Comparison of ENCODE assay signal across 1 cellular context in the genomic region with DNA sequence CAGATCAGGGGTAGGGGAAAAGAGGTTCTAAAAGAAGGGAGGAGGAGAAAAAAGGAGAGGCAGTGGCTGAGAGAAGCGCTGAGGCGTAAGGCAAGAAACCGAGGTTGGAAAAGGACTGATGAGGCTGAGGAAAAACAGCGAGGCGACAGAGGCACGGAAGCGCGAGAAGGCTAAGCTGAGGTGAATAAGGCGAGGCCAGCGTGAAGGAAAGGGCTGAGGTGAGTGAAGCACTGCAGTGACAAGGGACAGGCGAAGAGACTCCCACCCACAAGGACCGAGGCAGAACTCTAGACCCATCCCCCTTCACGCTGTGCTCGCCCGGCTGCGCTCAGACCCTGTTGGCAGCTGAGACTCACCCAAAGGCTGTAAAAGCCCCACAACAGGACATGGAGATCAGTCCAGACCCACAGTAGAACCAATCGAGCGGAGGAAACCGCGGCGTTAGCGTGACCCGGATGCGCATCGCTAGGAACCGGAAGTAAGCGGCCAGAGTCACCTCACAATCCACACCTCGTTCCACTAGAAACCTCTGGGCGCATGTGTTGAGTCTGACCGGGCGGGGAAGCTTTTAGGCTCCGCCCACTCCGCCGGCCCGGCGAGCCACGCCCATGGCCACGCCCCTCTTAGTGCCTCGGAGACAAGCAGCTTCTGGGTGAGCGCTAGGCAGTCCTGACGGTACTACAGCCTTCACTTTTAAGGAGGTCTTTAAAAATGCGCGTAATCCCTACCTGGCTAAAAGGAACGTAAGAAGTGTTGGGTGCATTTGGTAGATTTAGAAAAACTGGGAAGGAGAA.
TF ChIP-seq lines count a peak whose summit lies in the region.

A gene with protein sequence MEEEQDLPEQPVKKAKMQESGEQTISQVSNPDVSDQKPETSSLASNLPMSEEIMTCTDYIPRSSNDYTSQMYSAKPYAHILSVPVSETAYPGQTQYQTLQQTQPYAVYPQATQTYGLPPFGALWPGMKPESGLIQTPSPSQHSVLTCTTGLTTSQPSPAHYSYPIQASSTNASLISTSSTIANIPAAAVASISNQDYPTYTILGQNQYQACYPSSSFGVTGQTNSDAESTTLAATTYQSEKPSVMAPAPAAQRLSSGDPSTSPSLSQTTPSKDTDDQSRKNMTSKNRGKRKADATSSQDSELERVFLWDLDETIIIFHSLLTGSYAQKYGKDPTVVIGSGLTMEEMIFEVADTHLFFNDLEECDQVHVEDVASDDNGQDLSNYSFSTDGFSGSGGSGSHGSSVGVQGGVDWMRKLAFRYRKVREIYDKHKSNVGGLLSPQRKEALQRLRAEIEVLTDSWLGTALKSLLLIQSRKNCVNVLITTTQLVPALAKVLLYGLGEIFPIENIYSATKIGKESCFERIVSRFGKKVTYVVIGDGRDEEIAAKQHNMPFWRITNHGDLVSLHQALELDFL (minus strand): TSS at position 443 of the 794 bp plus-strand sequence. CDS start 30,584 bp downstream, outside the sequence.

TF ChIP-seq in HepG2, 621 proteins besides CTCF, POLR2A, EP300 and RAD21 (continued from another document and continues in another):
- TF ChIP-seq, protein P1, sequence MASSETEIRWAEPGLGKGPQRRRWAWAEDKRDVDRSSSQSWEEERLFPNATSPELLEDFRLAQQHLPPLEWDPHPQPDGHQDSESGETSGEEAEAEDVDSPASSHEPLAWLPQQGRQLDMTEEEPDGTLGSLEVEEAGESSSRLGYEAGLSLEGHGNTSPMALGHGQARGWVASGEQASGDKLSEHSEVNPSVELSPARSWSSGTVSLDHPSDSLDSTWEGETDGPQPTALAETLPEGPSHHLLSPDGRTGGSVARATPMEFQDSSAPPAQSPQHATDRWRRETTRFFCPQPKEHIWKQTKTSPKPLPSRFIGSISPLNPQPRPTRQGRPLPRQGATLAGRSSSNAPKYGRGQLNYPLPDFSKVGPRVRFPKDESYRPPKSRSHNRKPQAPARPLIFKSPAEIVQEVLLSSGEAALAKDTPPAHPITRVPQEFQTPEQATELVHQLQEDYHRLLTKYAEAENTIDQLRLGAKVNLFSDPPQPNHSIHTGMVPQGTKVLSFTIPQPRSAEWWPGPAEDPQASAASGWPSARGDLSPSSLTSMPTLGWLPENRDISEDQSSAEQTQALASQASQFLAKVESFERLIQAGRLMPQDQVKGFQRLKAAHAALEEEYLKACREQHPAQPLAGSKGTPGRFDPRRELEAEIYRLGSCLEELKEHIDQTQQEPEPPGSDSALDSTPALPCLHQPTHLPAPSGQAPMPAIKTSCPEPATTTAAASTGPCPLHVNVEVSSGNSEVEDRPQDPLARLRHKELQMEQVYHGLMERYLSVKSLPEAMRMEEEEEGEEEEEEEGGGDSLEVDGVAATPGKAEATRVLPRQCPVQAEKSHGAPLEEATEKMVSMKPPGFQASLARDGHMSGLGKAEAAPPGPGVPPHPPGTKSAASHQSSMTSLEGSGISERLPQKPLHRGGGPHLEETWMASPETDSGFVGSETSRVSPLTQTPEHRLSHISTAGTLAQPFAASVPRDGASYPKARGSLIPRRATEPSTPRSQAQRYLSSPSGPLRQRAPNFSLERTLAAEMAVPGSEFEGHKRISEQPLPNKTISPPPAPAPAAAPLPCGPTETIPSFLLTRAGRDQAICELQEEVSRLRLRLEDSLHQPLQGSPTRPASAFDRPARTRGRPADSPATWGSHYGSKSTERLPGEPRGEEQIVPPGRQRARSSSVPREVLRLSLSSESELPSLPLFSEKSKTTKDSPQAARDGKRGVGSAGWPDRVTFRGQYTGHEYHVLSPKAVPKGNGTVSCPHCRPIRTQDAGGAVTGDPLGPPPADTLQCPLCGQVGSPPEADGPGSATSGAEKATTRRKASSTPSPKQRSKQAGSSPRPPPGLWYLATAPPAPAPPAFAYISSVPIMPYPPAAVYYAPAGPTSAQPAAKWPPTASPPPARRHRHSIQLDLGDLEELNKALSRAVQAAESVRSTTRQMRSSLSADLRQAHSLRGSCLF (CRISPR knock-in tag; IDR thresholded peaks at IDR 0.05; ENCODE audit: borderline replicate concordance) = no peak
- TF ChIP-seq ZBTB20 (CRISPR knock-in tag; IDR thresholded peaks at IDR 0.05; ENCODE audit: borderline replicate concordance, low read depth) (0 out of 2 replicates have a peak, but pooled peaks have one; percentile 28), MYNN (CRISPR knock-in tag; IDR thresholded peaks at IDR 0.05; ENCODE audit: low read depth) (no peak), FOXK2 (IDR thresholded peaks at IDR 0.05) (peak; percentile 59; the same call in 1 of the 2 replicates), SOX5 (CRISPR knock-in tag; IDR thresholded peaks at IDR 0.05; ENCODE audit: borderline replicate concordance) (peak; percentile 30; the same call in 1 of the 2 replicates), ASH2L (IDR thresholded peaks at IDR 0.05; ENCODE audit: insufficient read length, low read depth, low read length) (peak; percentile 83), ZNF709 (CRISPR knock-in tag; IDR thresholded peaks at IDR 0.05) (0 out of 2 replicates have a peak, but pooled peaks have one; percentile 24), MTF2 (CRISPR knock-in tag; IDR thresholded peaks at IDR 0.05; ENCODE audit: borderline replicate concordance) (no peak; the same call in 1 of the 2 replicates), POLR2AphosphoS5 (IDR thresholded peaks at IDR 0.05; ENCODE audit: low read depth, low read length) (peak; percentile 93), ZSCAN29 (CRISPR knock-in tag; conservative IDR thresholded peaks at IDR 0.05) (no peak), IRF2 (CRISPR knock-in tag; IDR thresholded peaks at IDR 0.05) (peak; percentile 75), ZNF343 (CRISPR knock-in tag; IDR thresholded peaks at IDR 0.05) (0 out of 2 replicates have a peak, but pooled peaks have one; percentile 39), RXRA (CRISPR knock-in tag; IDR thresholded peaks at IDR 0.05) (peak; percentile 14; the same call in 1 of the 2 replicates), POLR2G (IDR thresholded peaks at IDR 0.05; ENCODE audit: low read depth, low read length) (peak; percentile 89), ATRX (CRISPR knock-in tag; IDR thresholded peaks at IDR 0.05; ENCODE audit: borderline replicate concordance) (no peak), NBN (conservative IDR thresholded peaks at IDR 0.05) (no peak), ZNF781 (CRISPR knock-in tag; IDR thresholded peaks at IDR 0.05; ENCODE audit: borderline replicate concordance, not compliant biosample characterization) (no peak), CENPX (CRISPR knock-in tag; IDR thresholded peaks at IDR 0.05) (no peak), CENPT (CRISPR knock-in tag; IDR thresholded peaks at IDR 0.05; ENCODE audit: low read depth) (no peak), TARDBP (CRISPR knock-in tag; IDR thresholded peaks at IDR 0.05) (no peak), KDM4B (CRISPR knock-in tag; IDR thresholded peaks at IDR 0.05) (no peak), KMT2B (CRISPR knock-in tag; IDR thresholded peaks at IDR 0.05) (peak; percentile 97), HNRNPH1 (optimal IDR thresholded peaks at IDR 0.05; ENCODE audit: low read depth, low read length) (no peak), ZBTB7A (CRISPR knock-in tag; IDR thresholded peaks at IDR 0.05) (no peak), WIZ (CRISPR knock-in tag; IDR thresholded peaks at IDR 0.05) (no peak), GPN1 (CRISPR knock-in tag; IDR thresholded peaks at IDR 0.05; ENCODE audit: borderline replicate concordance) (no peak), FIP1L1 (IDR thresholded peaks at IDR 0.05; ENCODE audit: borderline replicate concordance, insufficient read depth, low read depth, low read length) (no peak), NFIB (CRISPR knock-in tag; IDR thresholded peaks at IDR 0.05; ENCODE audit: borderline replicate concordance) (no peak), ZNF703 (CRISPR knock-in tag; IDR thresholded peaks at IDR 0.05; ENCODE audit: borderline replicate concordance) (no peak), ZMYM4 (CRISPR knock-in tag; IDR thresholded peaks at IDR 0.05) (peak; percentile 79), PHB2 (IDR thresholded peaks at IDR 0.05; ENCODE audit: partially characterized antibody) (no peak), ZBTB1 (CRISPR knock-in tag; IDR thresholded peaks at IDR 0.05; ENCODE audit: borderline replicate concordance) (no peak), PCBP2 (optimal IDR thresholded peaks at IDR 0.05; ENCODE audit: low read depth, low read length, poor library complexity, severe bottlenecking) (no peak), ZNF570 (CRISPR knock-in tag; IDR thresholded peaks at IDR 0.05; ENCODE audit: borderline replicate concordance) (no peak), PRPF4 (IDR thresholded peaks at IDR 0.05; ENCODE audit: low read depth, low read length, poor library complexity, severe bottlenecking) (no peak), ZNF143 (CRISPR knock-in tag; IDR thresholded peaks at IDR 0.05) (no peak; the same call in 1 of the 2 replicates), ZNF530 (CRISPR knock-in tag; IDR thresholded peaks at IDR 0.05; ENCODE audit: low read depth) (no peak), ZNF879 (CRISPR knock-in tag; IDR thresholded peaks at IDR 0.05) (no peak), ATF7 (IDR thresholded peaks at IDR 0.05) (no peak), ATF7 (CRISPR knock-in tag; IDR thresholded peaks at IDR 0.05) (no peak)
- TF ChIP-seq, protein P2, sequence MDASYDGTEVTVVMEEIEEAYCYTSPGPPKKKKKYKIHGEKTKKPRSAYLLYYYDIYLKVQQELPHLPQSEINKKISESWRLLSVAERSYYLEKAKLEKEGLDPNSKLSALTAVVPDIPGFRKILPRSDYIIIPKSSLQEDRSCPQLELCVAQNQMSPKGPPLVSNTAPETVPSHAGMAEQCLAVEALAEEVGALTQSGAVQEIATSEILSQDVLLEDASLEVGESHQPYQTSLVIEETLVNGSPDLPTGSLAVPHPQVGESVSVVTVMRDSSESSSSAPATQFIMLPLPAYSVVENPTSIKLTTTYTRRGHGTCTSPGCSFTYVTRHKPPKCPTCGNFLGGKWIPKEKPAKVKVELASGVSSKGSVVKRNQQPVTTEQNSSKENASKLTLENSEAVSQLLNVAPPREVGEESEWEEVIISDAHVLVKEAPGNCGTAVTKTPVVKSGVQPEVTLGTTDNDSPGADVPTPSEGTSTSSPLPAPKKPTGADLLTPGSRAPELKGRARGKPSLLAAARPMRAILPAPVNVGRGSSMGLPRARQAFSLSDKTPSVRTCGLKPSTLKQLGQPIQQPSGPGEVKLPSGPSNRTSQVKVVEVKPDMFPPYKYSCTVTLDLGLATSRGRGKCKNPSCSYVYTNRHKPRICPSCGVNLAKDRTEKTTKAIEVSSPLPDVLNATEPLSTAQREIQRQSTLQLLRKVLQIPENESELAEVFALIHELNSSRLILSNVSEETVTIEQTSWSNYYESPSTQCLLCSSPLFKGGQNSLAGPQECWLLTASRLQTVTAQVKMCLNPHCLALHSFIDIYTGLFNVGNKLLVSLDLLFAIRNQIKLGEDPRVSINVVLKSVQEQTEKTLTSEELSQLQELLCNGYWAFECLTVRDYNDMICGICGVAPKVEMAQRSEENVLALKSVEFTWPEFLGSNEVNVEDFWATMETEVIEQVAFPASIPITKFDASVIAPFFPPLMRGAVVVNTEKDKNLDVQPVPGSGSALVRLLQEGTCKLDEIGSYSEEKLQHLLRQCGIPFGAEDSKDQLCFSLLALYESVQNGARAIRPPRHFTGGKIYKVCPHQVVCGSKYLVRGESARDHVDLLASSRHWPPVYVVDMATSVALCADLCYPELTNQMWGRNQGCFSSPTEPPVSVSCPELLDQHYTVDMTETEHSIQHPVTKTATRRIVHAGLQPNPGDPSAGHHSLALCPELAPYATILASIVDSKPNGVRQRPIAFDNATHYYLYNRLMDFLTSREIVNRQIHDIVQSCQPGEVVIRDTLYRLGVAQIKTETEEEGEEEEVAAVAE (CRISPR knock-in tag; IDR thresholded peaks at IDR 0.05; ENCODE audit: borderline replicate concordance) = 0 out of 2 replicates have a peak, but pooled peaks have one; percentile 22
- TF ChIP-seq, protein P3, sequence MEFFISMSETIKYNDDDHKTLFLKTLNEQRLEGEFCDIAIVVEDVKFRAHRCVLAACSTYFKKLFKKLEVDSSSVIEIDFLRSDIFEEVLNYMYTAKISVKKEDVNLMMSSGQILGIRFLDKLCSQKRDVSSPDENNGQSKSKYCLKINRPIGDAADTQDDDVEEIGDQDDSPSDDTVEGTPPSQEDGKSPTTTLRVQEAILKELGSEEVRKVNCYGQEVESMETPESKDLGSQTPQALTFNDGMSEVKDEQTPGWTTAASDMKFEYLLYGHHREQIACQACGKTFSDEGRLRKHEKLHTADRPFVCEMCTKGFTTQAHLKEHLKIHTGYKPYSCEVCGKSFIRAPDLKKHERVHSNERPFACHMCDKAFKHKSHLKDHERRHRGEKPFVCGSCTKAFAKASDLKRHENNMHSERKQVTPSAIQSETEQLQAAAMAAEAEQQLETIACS (CRISPR knock-in tag; IDR thresholded peaks at IDR 0.05) = no peak
- TF ChIP-seq, protein P4, sequence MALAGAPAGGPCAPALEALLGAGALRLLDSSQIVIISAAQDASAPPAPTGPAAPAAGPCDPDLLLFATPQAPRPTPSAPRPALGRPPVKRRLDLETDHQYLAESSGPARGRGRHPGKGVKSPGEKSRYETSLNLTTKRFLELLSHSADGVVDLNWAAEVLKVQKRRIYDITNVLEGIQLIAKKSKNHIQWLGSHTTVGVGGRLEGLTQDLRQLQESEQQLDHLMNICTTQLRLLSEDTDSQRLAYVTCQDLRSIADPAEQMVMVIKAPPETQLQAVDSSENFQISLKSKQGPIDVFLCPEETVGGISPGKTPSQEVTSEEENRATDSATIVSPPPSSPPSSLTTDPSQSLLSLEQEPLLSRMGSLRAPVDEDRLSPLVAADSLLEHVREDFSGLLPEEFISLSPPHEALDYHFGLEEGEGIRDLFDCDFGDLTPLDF (CRISPR knock-in tag; IDR thresholded peaks at IDR 0.05) = no peak
- TF ChIP-seq, protein P5, sequence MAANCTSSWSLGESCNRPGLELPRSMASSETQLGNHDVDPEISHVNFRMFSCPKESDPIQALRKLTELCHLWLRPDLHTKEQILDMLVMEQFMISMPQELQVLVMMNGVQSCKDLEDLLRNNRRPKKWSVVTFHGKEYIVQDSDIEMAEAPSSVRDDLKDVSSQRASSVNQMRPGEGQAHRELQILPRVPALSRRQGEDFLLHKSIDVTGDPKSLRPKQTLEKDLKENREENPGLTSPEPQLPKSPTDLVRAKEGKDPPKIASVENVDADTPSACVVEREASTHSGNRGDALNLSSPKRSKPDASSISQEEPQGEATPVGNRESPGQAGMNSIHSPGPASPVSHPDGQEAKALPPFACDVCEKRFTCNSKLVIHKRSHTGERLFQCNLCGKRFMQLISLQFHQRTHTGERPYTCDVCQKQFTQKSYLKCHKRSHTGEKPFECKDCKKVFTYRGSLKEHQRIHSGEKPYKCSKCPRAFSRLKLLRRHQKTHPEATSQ (CRISPR knock-in tag; IDR thresholded peaks at IDR 0.05; ENCODE audit: borderline replicate concordance) = 0 out of 2 replicates have a peak, but pooled peaks have one; percentile 5
- TF ChIP-seq, protein P6, sequence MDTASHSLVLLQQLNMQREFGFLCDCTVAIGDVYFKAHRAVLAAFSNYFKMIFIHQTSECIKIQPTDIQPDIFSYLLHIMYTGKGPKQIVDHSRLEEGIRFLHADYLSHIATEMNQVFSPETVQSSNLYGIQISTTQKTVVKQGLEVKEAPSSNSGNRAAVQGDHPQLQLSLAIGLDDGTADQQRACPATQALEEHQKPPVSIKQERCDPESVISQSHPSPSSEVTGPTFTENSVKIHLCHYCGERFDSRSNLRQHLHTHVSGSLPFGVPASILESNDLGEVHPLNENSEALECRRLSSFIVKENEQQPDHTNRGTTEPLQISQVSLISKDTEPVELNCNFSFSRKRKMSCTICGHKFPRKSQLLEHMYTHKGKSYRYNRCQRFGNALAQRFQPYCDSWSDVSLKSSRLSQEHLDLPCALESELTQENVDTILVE (CRISPR knock-in tag; IDR thresholded peaks at IDR 0.05) = peak; percentile 43; the same call in 1 of the 2 replicates
- TF ChIP-seq, protein P7, sequence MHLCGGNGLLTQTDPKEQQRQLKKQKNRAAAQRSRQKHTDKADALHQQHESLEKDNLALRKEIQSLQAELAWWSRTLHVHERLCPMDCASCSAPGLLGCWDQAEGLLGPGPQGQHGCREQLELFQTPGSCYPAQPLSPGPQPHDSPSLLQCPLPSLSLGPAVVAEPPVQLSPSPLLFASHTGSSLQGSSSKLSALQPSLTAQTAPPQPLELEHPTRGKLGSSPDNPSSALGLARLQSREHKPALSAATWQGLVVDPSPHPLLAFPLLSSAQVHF (CRISPR knock-in tag; IDR thresholded peaks at IDR 0.05) = no peak
